Comparison of ENCODE assay signal across 8 cellular contexts in genomic region chr10:12194752-12195271, GRCh38. TPM values are rescaled to one million over a fixed set of nuclear protein-coding genes. Genes with fewer than 3 reads are reported as not detected.
DNase-seq lines count a peak whose midpoint lies in the region; TF ChIP-seq lines count a peak whose summit lies in the region.

No MANE protein-coding gene starts in this region.

- TF ChIP-seq POLR2A in uterus (IDR thresholded peaks at IDR 0.05), result no peak

- peak; percentile 44 for DNase-seq in LHCN-M2 (ENCODE audit: low read depth)
- DNase-seq in activated T-cell treated with anti-CD3 and anti-CD28 coated beads, Interleukin-2, amount 50 U/mL, for 24 hours, result peak; percentile 54
- DNase-seq in fibroblast of peridontal ligament (ENCODE audit: extremely low read depth), result peak; percentile 45
- peak; percentile 24 to 49 for DNase-seq in uterus
- no peak for DNase-seq in putamen (ENCODE audit: low spot score)
- no peak for DNase-seq in SKM-1 treated with dmso at 0.1 percent for 144 hours (lab: John Stamatoyannopoulos, UW; ENCODE audit: unreplicated experiment)

- peak overlapping the region; percentile 87 to 97 (median 92) for H3K9ac ChIP-seq in BLaER1 treated with 17β-estradiol and CSF1 and Interleukin-3, amounts not matched to agents 10 nM and 100 nM

- H3K36me3 Mint-ChIP-seq in activated T-cell treated with anti-CD3 and anti-CD28 coated beads, Interleukin-2, amount 50 U/mL, for 24 hours (ENCODE audit: low read depth), result peaks cover 78% of the 10 kb centered on the region
- peaks cover 10% of the 10 kb centered on the region for H3K36me3 Mint-ChIP-seq in nephron (ENCODE audit: low read depth)

- H3K27ac ChIP-seq in BLaER1 treated with 17β-estradiol and CSF1 and Interleukin-3, amounts not matched to agents 10 nM and 100 nM, result peak overlapping the region; percentile 93 to 98 (median 96)
- H3K27ac ChIP-seq in uterus, result peak overlapping the region; percentile 95 to 97

- H3K4me3 ChIP-seq in BLaER1 treated with 17β-estradiol and CSF1 and Interleukin-3, amounts not matched to agents 10 nM and 100 nM, result peak overlapping the region; percentile 84 to 99 (median 88)
- H3K4me3 ChIP-seq in uterus, result peak overlapping the region; percentile 88 to 89

- H3K9me3 Mint-ChIP-seq in activated T-cell treated with anti-CD3 and anti-CD28 coated beads, Interleukin-2, amount 50 U/mL, for 24 hours, result no peaks in the 10 kb centered on the region
- H3K9me3 Mint-ChIP-seq in nephron, result no peaks in the 10 kb centered on the region

- TF ChIP-seq CTCF in nephron (IDR thresholded peaks at IDR 0.05; ENCODE audit: unreplicated experiment in 3 of 3), result no peak
- no peak for TF ChIP-seq CTCF in uterus (IDR thresholded peaks at IDR 0.05)

- H4K20me1 ChIP-seq in BLaER1 treated with 17β-estradiol and CSF1 and Interleukin-3, amounts not matched to agents 10 nM and 100 nM, result peaks cover 9 to 57% (median 26%) of the 10 kb centered on the region in 11 experiments; a peak in 20 of 22 replicates

- peaks cover 53 to 76% (median 68%) of the 10 kb centered on the region in 10 experiments for H3K4me1 ChIP-seq in BLaER1 treated with 17β-estradiol and CSF1 and Interleukin-3, amounts not matched to agents 10 nM and 100 nM
- H3K4me1 ChIP-seq in uterus, result peaks cover 0 to 11% of the 10 kb centered on the region in 2 donors

- peaks cover 12 to 50% (median 29%) of the 10 kb centered on the region in 11 experiments; a peak in 21 of 22 replicates for H3K36me3 ChIP-seq in BLaER1 treated with 17β-estradiol and CSF1 and Interleukin-3, amounts not matched to agents 10 nM and 100 nM
- no peaks in the 10 kb centered on the region for H3K36me3 ChIP-seq in uterus

- H3K4me2 ChIP-seq in BLaER1 treated with 17β-estradiol and CSF1 and Interleukin-3, amounts not matched to agents 10 nM and 100 nM, result peak overlapping the region; percentile 79 to 95 (median 88)

- no peaks in the 10 kb centered on the region for H3K27me3 Mint-ChIP-seq in activated T-cell treated with anti-CD3 and anti-CD28 coated beads, Interleukin-2, amount 50 U/mL, for 24 hours
- H3K27me3 Mint-ChIP-seq in nephron (ENCODE audit: low read depth), result no peaks in the 10 kb centered on the region

- no peaks in the 10 kb centered on the region for H3K27me3 ChIP-seq in BLaER1 treated with 17β-estradiol and CSF1 and Interleukin-3, amounts not matched to agents 10 nM and 100 nM
- H3K27me3 ChIP-seq in uterus, result no peaks in the 10 kb centered on the region

- intact Hi-C loops in uterus (cut with DNase I; ENCODE audit: low total_unique reads), result no loop called here

- peaks cover 56% of the 10 kb centered on the region for H3K4me1 Mint-ChIP-seq in activated T-cell treated with anti-CD3 and anti-CD28 coated beads, Interleukin-2, amount 50 U/mL, for 24 hours (ENCODE audit: low read depth)
- H3K4me1 Mint-ChIP-seq in nephron, result peaks cover 49% of the 10 kb centered on the region

- peak overlapping the region; percentile 97 for H3K27ac Mint-ChIP-seq in activated T-cell treated with anti-CD3 and anti-CD28 coated beads, Interleukin-2, amount 50 U/mL, for 24 hours
- peak overlapping the region; percentile 97 to 99 (median 98) for H3K27ac Mint-ChIP-seq in nephron

- peak overlapping the region; percentile 88 for H3K4me3 Mint-ChIP-seq in activated T-cell treated with anti-CD3 and anti-CD28 coated beads, Interleukin-2, amount 50 U/mL, for 24 hours
- peak overlapping the region; percentile 93 to 96 (median 95) for H3K4me3 Mint-ChIP-seq in nephron

- H3K9me3 ChIP-seq in BLaER1 treated with 17β-estradiol and CSF1 and Interleukin-3, amounts not matched to agents 10 nM and 100 nM (replicated peaks in 1 of 11), result no peaks in the 10 kb centered on the region
- no peaks in the 10 kb centered on the region for H3K9me3 ChIP-seq in uterus

RNA-seq across cellular contexts. Expression of gene NUDT5, which starts 0.9 kb away (rescaled TPM):
- total RNA-seq in LHCN-M2 (2014; rRNA removed) (82.7 and 87.1 TPM in 2 replicates), uterus (10 to 100 TPM; 15.6 to 39.0 (median 33.8) TPM)
- 70.4 TPM for polyA plus RNA-seq in LHCN-M2 (2012)

RNA-seq across cellular contexts. Expression of gene CDC123, which starts 1.2 kb away (rescaled TPM):
- total RNA-seq in LHCN-M2 (2014; rRNA removed) (102 and 106 TPM in 2 replicates), uterus (10 to 100 TPM in 3 of 4 donors, 1 to 10 TPM in 1; 6.2 to 95.5 (median 34.3) TPM)
- 79.4 TPM for polyA plus RNA-seq in LHCN-M2 (2012)

Comparison
In these comparisons a context has a peak if more than half of its experiments do, and no peak if none do; other contexts are left out.
1. DNase-seq: peak in LHCN-M2 (single experiment), activated T-cell treated with anti-CD3 and anti-CD28 coated beads, Interleukin-2, amount 50 U/mL, for 24 hours (single experiment), fibroblast of peridontal ligament (single experiment) and uterus (2 of 2); none in putamen (single experiment) and SKM-1 treated with dmso at 0.1 percent for 144 hours (single experiment).